In the genomic region with DNA sequence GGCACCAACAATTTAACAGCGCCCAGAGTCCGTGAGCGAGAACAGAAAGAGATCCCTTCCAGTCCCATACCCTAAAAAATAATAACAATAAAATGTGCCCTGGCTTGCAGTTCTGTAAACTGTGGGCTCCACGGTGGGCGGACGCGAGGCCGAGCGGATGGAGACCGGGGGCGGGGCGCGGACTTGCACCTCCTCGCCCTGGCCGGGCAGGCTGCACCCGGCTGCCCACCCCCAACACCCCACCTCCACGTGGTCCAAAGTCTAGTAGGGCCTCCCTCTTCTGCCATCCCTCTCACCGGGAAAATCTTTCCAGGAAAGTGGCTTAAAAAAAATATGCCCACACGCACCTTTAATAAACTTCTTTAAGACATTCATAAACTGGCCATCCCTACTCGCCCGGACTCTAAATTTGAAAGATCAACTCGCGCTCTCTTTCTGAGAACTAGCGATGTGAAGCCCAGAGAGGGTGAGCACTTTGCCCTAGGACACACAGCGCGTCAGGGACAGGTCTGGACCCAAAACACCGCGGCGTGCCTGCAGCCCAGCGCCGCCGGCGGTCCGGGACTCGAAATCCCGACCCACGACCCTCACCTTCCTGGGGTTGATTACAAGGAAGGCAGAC, we compare ENCODE assay signal across 9 cellular contexts. TPM values are rescaled to one million over a fixed set of nuclear protein-coding genes. Genes with fewer than 3 reads are reported as not detected.
DNase-seq lines count a peak whose midpoint lies in the region; ATAC-seq, FAIRE-seq and TF ChIP-seq lines count a peak whose summit lies in the region.
"Had no signal": no experiment of that assay in that cellular context is flagged by ENCODE, and none has a peak within 500 bp of the region (broad histone marks: within the 10 kb centered on the region; RNA-seq: fewer than 3 reads in every experiment).

No MANE protein-coding gene starts in this region.

- intact Hi-C loops in pancreas (cut with DNase I), result no loop called here

- WGBS in ectodermal cell, 2 experiments, result 1% methylated on average over 37 of the region's 37 CpGs
- 6 to 7% methylated on average over 37 of the region's 37 CpGs for WGBS in pancreas, 2 donors

- H3K4me1 ChIP-seq in ectodermal cell (ENCODE audit: control insufficient read depth, insufficient read depth, low read length) (peaks cover 26% of the 10 kb centered on the region), pancreas (peaks cover 4 to 12% (median 8%) of the 10 kb centered on the region in 3 donors)

- no peaks in the 10 kb centered on the region for H3K36me3 ChIP-seq in GM06990 (ENCODE audit: control insufficient read depth, insufficient read depth, low read length)
- H3K36me3 ChIP-seq in ectodermal cell (ENCODE audit: control insufficient read depth, insufficient read depth, low read length), result no peaks in the 10 kb centered on the region
- H3K36me3 ChIP-seq in pancreas, result no peaks in the 10 kb centered on the region

- H3K27ac ChIP-seq in ectodermal cell (ENCODE audit: insufficient read depth, low read depth, low read length, poor library complexity, severe bottlenecking) (no peak overlapping the region), pancreas (no peak overlapping the region)

- no peak for TF ChIP-seq CTCF in GM06990 (IDR thresholded peaks at IDR 0.05; ENCODE audit: insufficient read depth, low read length, poor library complexity, severe bottlenecking)
- no peak for TF ChIP-seq CTCF in pancreas (IDR thresholded peaks at IDR 0.05)

- DNase-seq in GM06990 (ENCODE audit: extremely low read depth, insufficient read length) (no peak), NCI-H510A (lab: John Stamatoyannopoulos, UW) (peak; percentile 7), pancreas (no peak), NCI-H2196 treated with DMSO at 0.1 percent for 48 hours (lab: John Stamatoyannopoulos, UW; ENCODE audit: unreplicated experiment) (no peak)
- no peak for DNase-seq in effector CD8-positive, alpha-beta T cell (lab: John Stamatoyannopoulos, UW)

- no peak for FAIRE-seq in pancreas (lab: Jason Lieb, UNC)
- FAIRE-seq: frontal cortex had no signal

- H3K4me3 ChIP-seq in GM06990 (replicated peaks; ENCODE audit: low read depth, low read length) (peak overlapping the region; percentile 28), ectodermal cell (ENCODE audit: insufficient read depth, low read depth, low read length) (peak overlapping the region; percentile 42), pancreas (peak overlapping the region in 3 of 4 donors; percentile 20 to 39 (median 33))

- H3K9me3 ChIP-seq in ectodermal cell (ENCODE audit: control insufficient read depth, low read length) (no peaks in the 10 kb centered on the region), pancreas (no peaks in the 10 kb centered on the region)

- ATAC-seq in pancreas (no peak), HG03442 (IDR thresholded peaks at IDR 0.05; ENCODE audit: unreplicated experiment) (no peak), HG03565 (IDR thresholded peaks at IDR 0.05; ENCODE audit: unreplicated experiment) (no peak)

- H3K27me3 ChIP-seq in GM06990 (replicated peaks; ENCODE audit: control insufficient read depth, insufficient read depth, low read length) (no peaks in the 10 kb centered on the region; the same call in none of the 2 replicates), ectodermal cell (ENCODE audit: control insufficient read depth, insufficient read depth, low read length, poor library complexity, severe bottlenecking) (peaks cover 84% of the 10 kb centered on the region), pancreas (peaks cover 0 to 21% (median 7%) of the 10 kb centered on the region in 4 donors)

RNA-seq across cellular contexts. Expression of gene BCL11B, which starts 1.8 kb away (rescaled TPM):
- polyA plus RNA-seq in ectodermal cell (2013, experiment 1 of 4), result 1.3 TPM
- 1.9 TPM for polyA plus RNA-seq in ectodermal cell (2013, experiment 2 of 4)
- polyA plus RNA-seq in ectodermal cell (2013, experiment 3 of 4), result 1.1 TPM
- polyA plus RNA-seq in ectodermal cell (2013, experiment 4 of 4), result 1.1 TPM
- under 1 TPM; 0.12 to 0.47 (median 0.36) TPM for total RNA-seq in pancreas
- polyA plus RNA-seq in pancreas, result under 1 TPM; 0.04 to 0.07 TPM
